7 cellular contexts compared by ENCODE assay signal in the genomic region with DNA sequence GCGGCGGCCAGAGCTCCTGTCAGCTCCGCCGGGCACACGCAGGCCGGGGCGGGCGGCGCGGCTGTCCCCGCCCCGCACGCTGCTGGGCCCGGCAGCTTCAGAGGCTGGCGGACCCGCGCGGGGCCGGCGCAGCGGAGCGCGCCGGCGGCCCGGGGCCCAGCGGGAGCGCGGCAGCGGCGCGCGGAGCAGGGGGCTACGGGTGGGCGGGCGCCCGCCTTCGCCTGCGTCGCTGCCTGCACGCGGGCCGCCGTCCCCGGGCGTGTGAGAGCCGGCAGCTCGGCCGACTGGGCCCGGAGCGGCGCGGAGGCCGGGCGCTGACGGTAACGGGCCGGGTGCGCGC. TPM values are rescaled to one million over a fixed set of nuclear protein-coding genes. Genes with fewer than 3 reads are reported as not detected.
A peak's percentile ranks its signal among the peaks of the same experiment; 100 is the strongest.
DNase-seq lines count a peak whose midpoint lies in the region; ATAC-seq and TF ChIP-seq lines count a peak whose summit lies in the region.

No MANE protein-coding gene starts in this region.

- H3K79me2 ChIP-seq in GM23248 (ENCODE audit: insufficient read depth) (no peaks in the 10 kb centered on the region), fibroblast of lung (ENCODE audit: control insufficient read depth, insufficient read depth, low read length) (no peaks in the 10 kb centered on the region), smooth muscle cell (ENCODE audit: low read depth) (no peaks in the 10 kb centered on the region)

- peak overlapping the region; percentile 80 for H3K4me3 ChIP-seq in GM23248
- H3K4me3 ChIP-seq in Panc1 (ENCODE audit: low read depth in 2 of 2, low read length in 2 of 2): peak overlapping the region; percentile 70 to 77
- H3K4me3 ChIP-seq in fibroblast of lung (replicated peaks in 1 of 4; ENCODE audit: control extremely low read depth in 1 of 4, insufficient read depth in 1 of 4, low read depth in 3 of 4, low read length in 4 of 4): peak overlapping the region in 3 of 4 experiments; percentile 75 to 82 (median 77)
- peak overlapping the region; percentile 68 for H3K4me3 ChIP-seq in smooth muscle cell

- H3K27me3 ChIP-seq in GM23248 (replicated peaks; ENCODE audit: insufficient read depth): no peaks in the 10 kb centered on the region
- no peaks in the 10 kb centered on the region for H3K27me3 ChIP-seq in Panc1 (ENCODE audit: control insufficient read depth, insufficient read depth, low read length)
- H3K27me3 ChIP-seq in fibroblast of lung (ENCODE audit: control insufficient read depth, insufficient read depth, low read length): no peaks in the 10 kb centered on the region
- no peaks in the 10 kb centered on the region for H3K27me3 ChIP-seq in smooth muscle cell (ENCODE audit: low read depth)

- ATAC-seq in Panc1 (peak; percentile 96), HG02852 (IDR thresholded peaks at IDR 0.05; ENCODE audit: unreplicated experiment) (no peak), GM18868 (IDR thresholded peaks at IDR 0.05; ENCODE audit: unreplicated experiment) (no peak)

- H3K4me2 ChIP-seq in GM23248 (ENCODE audit: unreplicated experiment): peak overlapping the region; percentile 89
- peak overlapping the region; percentile 94 for H3K4me2 ChIP-seq in fibroblast of lung (ENCODE audit: extremely low read depth, insufficient read depth, low read length)
- peak overlapping the region; percentile 100 for H3K4me2 ChIP-seq in smooth muscle cell

- in situ Hi-C loops in GM23248 (cut with MboI): no loop called here
- in situ Hi-C loops in Panc1 (cut with HindIII; ENCODE audit: low pct_unique_long_range_greater_than_20kb, low sequenced_read_pairs): no loop called here

- H4K20me1 ChIP-seq in GM23248 (ENCODE audit: insufficient read depth) (no peaks in the 10 kb centered on the region), fibroblast of lung (ENCODE audit: control insufficient read depth, extremely low read depth, insufficient read depth, low read length) (no peaks in the 10 kb centered on the region), smooth muscle cell (ENCODE audit: low read depth) (no peaks in the 10 kb centered on the region)

- peak; percentile 58 for DNase-seq in GM23248
- no peak for DNase-seq in Panc1 (ENCODE audit: low read depth, low spot score)
- no peak for DNase-seq in fibroblast of lung (ENCODE audit: low read depth in 2 of 2)
- no peak for DNase-seq in smooth muscle cell (lab: John Stamatoyannopoulos, UW; ENCODE audit: unreplicated experiment)
- DNase-seq in NCI-H2081 treated with DMSO at 0.1 percent for 48 hours (lab: John Stamatoyannopoulos, UW): no peak

- no peaks in the 10 kb centered on the region for H3K9me2 ChIP-seq in GM23248 (ENCODE audit: insufficient read depth)

- peaks cover 6% of the 10 kb centered on the region; the same call in 1 of the 2 replicates for H3K4me1 ChIP-seq in GM23248 (ENCODE audit: insufficient read depth)
- H3K4me1 ChIP-seq in Panc1 (ENCODE audit: control insufficient read depth, insufficient read depth, low read length): peaks cover 12% of the 10 kb centered on the region
- H3K4me1 ChIP-seq in fibroblast of lung (ENCODE audit: control insufficient read depth, extremely low read depth, insufficient read depth, low read length): no peaks in the 10 kb centered on the region
- H3K4me1 ChIP-seq in smooth muscle cell (ENCODE audit: low read depth): peaks cover 7% of the 10 kb centered on the region

- H3K36me3 ChIP-seq in GM23248 (ENCODE audit: low read depth) (no peaks in the 10 kb centered on the region), Panc1 (ENCODE audit: control insufficient read depth, insufficient read depth, low read length) (0 out of 2 replicates have a peak, but pooled peaks cover 5% of the 10 kb centered on the region), fibroblast of lung (ENCODE audit: control insufficient read depth, insufficient read depth, low read length) (peaks cover 13% of the 10 kb centered on the region), smooth muscle cell (ENCODE audit: low read depth) (no peaks in the 10 kb centered on the region)

- WGBS in GM23248 (ENCODE audit: low coverage in 1 of 2, low lambda C conversion rate in 2 of 2, missing lambda C conversion rate in 2 of 2), 2 experiments: 0 to 1% methylated on average over 21 to 29 of the region's 60 CpGs
- under 1% methylated on average over 27 of the region's 60 CpGs for WGBS in smooth muscle cell (ENCODE audit: low lambda C conversion rate)

- TF ChIP-seq CTCF in Panc1 (IDR thresholded peaks at IDR 0.05) (no peak), fibroblast of lung (conservative IDR thresholded peaks at IDR 0.05 in 1 of 2, IDR thresholded peaks at IDR 0.05 in 1 of 2; ENCODE audit: low read depth in 1 of 2, low read length in 2 of 2) (no peak), smooth muscle cell (IDR thresholded peaks at IDR 0.05; ENCODE audit: borderline replicate concordance, insufficient read depth, poor library complexity, severe bottlenecking) (no peak)

- H3K27ac ChIP-seq in GM23248 (no peak overlapping the region; the same call in 1 of the 2 replicates), Panc1 (ENCODE audit: low read length) (no peak overlapping the region; the same call in 1 of the 2 replicates), fibroblast of lung (ENCODE audit: insufficient read depth, low read length) (no peak overlapping the region), smooth muscle cell (ENCODE audit: low read depth) (no peak overlapping the region)

- no TSS peak for BruUV-seq in Panc1 (replicated peaks; lab: Mats Ljungman, UMichigan)

- intact Hi-C loops in Panc1 (cut with micrococcal nuclease; ENCODE audit: unreplicated experiment): no loop called here

- H3K9me3 ChIP-seq in GM23248 (ENCODE audit: low read depth): no peaks in the 10 kb centered on the region
- no peaks in the 10 kb centered on the region for H3K9me3 ChIP-seq in Panc1 (ENCODE audit: control insufficient read depth, insufficient read depth, low read depth, low read length)
- no peaks in the 10 kb centered on the region for H3K9me3 ChIP-seq in fibroblast of lung (ENCODE audit: control insufficient read depth, insufficient read depth, low read depth, low read length)
- H3K9me3 ChIP-seq in smooth muscle cell (replicated peaks; ENCODE audit: low read depth): no peaks in the 10 kb centered on the region

- H3K9ac ChIP-seq in GM23248 (peak overlapping the region; percentile 78), fibroblast of lung (ENCODE audit: insufficient read depth, low read length) (peak overlapping the region; percentile 73), smooth muscle cell (ENCODE audit: low read depth) (no peak overlapping the region)

- CTCF ChIA-PET in Panc1 (lab: Charles Lee): interaction anchor here (0.5 to 3.1 kb wide), 4 partner anchors 8 to 54 kb away, joined by 3 to 16 read pairs (median 4); a partner anchor contains a TSS

- H3F3A ChIP-seq in GM23248 (ENCODE audit: insufficient read depth) (peaks cover 10% of the 10 kb centered on the region; the same call in 1 of the 2 replicates), smooth muscle cell (ENCODE audit: low read depth) (peaks cover 5% of the 10 kb centered on the region)

- H2AFZ ChIP-seq in GM23248 (peak overlapping the region; percentile 92), fibroblast of lung (ENCODE audit: low read length) (no peak overlapping the region), smooth muscle cell (ENCODE audit: low read depth) (peak overlapping the region; percentile 99)

- POLR2A ChIA-PET in Panc1 (lab: Charles Lee): interaction anchor here (0.6 kb wide), 1 partner anchor 988 kb away, joined by 5 read pairs; no protein-coding TSS in a partner anchor

RNA-seq across cellular contexts. Expression of a gene that starts 0.5 kb away (rescaled TPM):
- total RNA-seq in GM23248 (2014; rRNA removed; shearing (Covaris generic)): 5.9 and 7.7 TPM in 2 replicates
- polyA plus RNA-seq in GM23248 (2016; fragmentation: Nextera tagmentation; extraction: Ambion mirVana) (4.3 and 5.1 TPM in 2 replicates), fibroblast of lung (11.3 and 18.0 TPM in 2 replicates), smooth muscle cell (9.7 and 15.3 TPM in 2 replicates)
- total RNA-seq in Panc1 (2021; ENCODE audit: unreplicated experiment) (77.2 TPM), fibroblast of lung (18.2 and 36.0 TPM in 2 replicates), smooth muscle cell (7.1 and 11.0 TPM in 2 replicates)
- 102 TPM for polyA plus RNA-seq in Panc1 (2012; ENCODE audit: insufficient read length)
- polyA plus RNA-seq in fibroblast of lung (2012): 12.6 and 16.0 TPM in 2 replicates
- 69.8 and 80.4 TPM in 2 replicates for polyA minus RNA-seq in fibroblast of lung (ENCODE audit: low replicate concordance)

RNA-seq across cellular contexts. Expression of a gene that starts 18.3 kb away (rescaled TPM):
- 3.5 and 7.5 TPM in 2 replicates for total RNA-seq in GM23248 (2014; rRNA removed; shearing (Covaris generic))
- polyA plus RNA-seq in GM23248 (2016; fragmentation: Nextera tagmentation; extraction: Ambion mirVana): 3.5 and 3.6 TPM in 2 replicates
- 0.64 TPM for total RNA-seq in Panc1 (2021; ENCODE audit: unreplicated experiment)
- 0.30 TPM for polyA plus RNA-seq in Panc1 (2012; ENCODE audit: insufficient read length)
- total RNA-seq in fibroblast of lung: 23.4 and 31.2 TPM in 2 replicates
- polyA plus RNA-seq in fibroblast of lung: 5.5 and 7.0 TPM in 2 replicates
- 9.1 and 12.6 TPM in 2 replicates for polyA plus RNA-seq in fibroblast of lung (2012)
- 19.3 and 27.0 TPM in 2 replicates for polyA minus RNA-seq in fibroblast of lung (ENCODE audit: low replicate concordance)
- total RNA-seq in smooth muscle cell: 4.9 and 6.3 TPM in 2 replicates
- polyA plus RNA-seq in smooth muscle cell: 6.2 and 8.2 TPM in 2 replicates

RNA-seq across cellular contexts. Expression of a gene that starts 29.7 kb away (rescaled TPM):
- total RNA-seq in GM23248 (2014; rRNA removed; shearing (Covaris generic)): 9.7 and 17.3 TPM in 2 replicates
- polyA plus RNA-seq in GM23248 (2016; fragmentation: Nextera tagmentation; extraction: Ambion mirVana): 11.1 and 13.5 TPM in 2 replicates
- 5.3 TPM for total RNA-seq in Panc1 (2021; ENCODE audit: unreplicated experiment)
- polyA plus RNA-seq in Panc1 (2012; ENCODE audit: insufficient read length): 7.9 TPM
- total RNA-seq in fibroblast of lung: 13.4 and 16.3 TPM in 2 replicates
- polyA plus RNA-seq in fibroblast of lung: 10.2 and 15.5 TPM in 2 replicates
- 11.0 and 18.3 TPM in 2 replicates for polyA plus RNA-seq in fibroblast of lung (2012)
- 13.0 and 15.8 TPM in 2 replicates for polyA minus RNA-seq in fibroblast of lung (ENCODE audit: low replicate concordance)
- total RNA-seq in smooth muscle cell: 10.0 and 16.0 TPM in 2 replicates
- polyA plus RNA-seq in smooth muscle cell: 15.5 and 16.3 TPM in 2 replicates

RNA-seq across cellular contexts. Expression of a gene that starts 32.5 kb away (rescaled TPM):
- total RNA-seq in GM23248 (2014; rRNA removed; shearing (Covaris generic)): 58.8 and 75.8 TPM in 2 replicates
- 58.6 and 59.7 TPM in 2 replicates for polyA plus RNA-seq in GM23248 (2016; fragmentation: Nextera tagmentation; extraction: Ambion mirVana)
- total RNA-seq in Panc1 (2021; ENCODE audit: unreplicated experiment): 84.4 TPM
- polyA plus RNA-seq in Panc1 (2012; ENCODE audit: insufficient read length): 124 TPM
- 88.6 and 104 TPM in 2 replicates for total RNA-seq in fibroblast of lung
- 41.7 and 52.5 TPM in 2 replicates for polyA plus RNA-seq in fibroblast of lung
- polyA plus RNA-seq in fibroblast of lung (2012): 61.0 and 84.9 TPM in 2 replicates
- polyA minus RNA-seq in fibroblast of lung (ENCODE audit: low replicate concordance): 73.2 and 101 TPM in 2 replicates
- 43.6 and 57.5 TPM in 2 replicates for total RNA-seq in smooth muscle cell
- polyA plus RNA-seq in smooth muscle cell: 66.6 and 68.4 TPM in 2 replicates

RNA-seq across cellular contexts. Expression of a gene that starts 34.2 kb away (rescaled TPM):
- total RNA-seq in GM23248 (2014; rRNA removed; shearing (Covaris generic)): 48.1 and 50.8 TPM in 2 replicates
- polyA plus RNA-seq in GM23248 (2016; fragmentation: Nextera tagmentation; extraction: Ambion mirVana) (13.0 and 13.9 TPM in 2 replicates), fibroblast of lung (19.4 and 20.4 TPM in 2 replicates), smooth muscle cell (113 and 121 TPM in 2 replicates)
- total RNA-seq in Panc1 (2021; ENCODE audit: unreplicated experiment) (62.0 TPM), fibroblast of lung (19.5 and 27.9 TPM in 2 replicates), smooth muscle cell (52.5 and 66.0 TPM in 2 replicates)
- polyA plus RNA-seq in Panc1 (2012; ENCODE audit: insufficient read length): 92.5 TPM
- polyA plus RNA-seq in fibroblast of lung (2012): 45.8 and 46.5 TPM in 2 replicates
- 57.3 and 68.2 TPM in 2 replicates for polyA minus RNA-seq in fibroblast of lung (ENCODE audit: low replicate concordance)
